ENCODE assay signal across 13 cellular contexts in the genomic region with DNA sequence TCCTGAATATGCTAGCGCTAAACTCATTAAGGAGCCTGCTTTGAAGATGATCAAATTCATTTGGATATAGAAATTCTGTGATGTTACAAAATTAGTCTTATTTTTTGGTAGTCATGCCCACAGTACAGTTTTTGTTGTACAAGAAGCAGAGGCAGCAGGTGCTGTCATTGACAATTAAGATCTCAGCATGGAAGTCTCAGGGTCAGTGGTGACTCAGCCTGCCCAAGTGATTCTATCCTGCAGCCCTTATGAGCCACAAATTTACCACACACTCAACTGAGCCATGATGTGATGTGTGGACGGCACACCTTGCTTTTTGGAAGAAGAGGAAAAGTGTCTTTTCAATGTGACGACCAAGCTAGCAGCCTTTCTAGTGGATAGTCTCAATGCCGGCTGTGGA.
A peak's percentile ranks its signal among the peaks of the same experiment; 100 is the strongest.
DNase-seq lines count a peak whose midpoint lies in the region; ATAC-seq and TF ChIP-seq lines count a peak whose summit lies in the region.
"Had no signal": no experiment of that assay in that cellular context is flagged by ENCODE, and none has a peak within 500 bp of the region (broad histone marks: within the 10 kb centered on the region; RNA-seq: fewer than 3 reads in every experiment).

No MANE protein-coding gene starts in this region.

- H3K4me3 Mint-ChIP-seq in activated T-cell treated with anti-CD3 and anti-CD28 coated beads, Interleukin-2, amount 50 U/mL, for 24 hours = no peak overlapping the region
- no peak overlapping the region for H3K4me3 Mint-ChIP-seq in activated CD4-positive, alpha-beta T cell treated with anti-CD3 and anti-CD28 coated beads for 36 hours
- no peak overlapping the region for H3K4me3 Mint-ChIP-seq in GM23338
- H3K4me3 Mint-ChIP-seq: CD8-positive, alpha-beta memory T cell had no signal

- no peak for ATAC-seq in activated CD4-positive, alpha-beta T cell treated with anti-CD3 and anti-CD28 coated beads for 36 hours
- no peak for ATAC-seq in GM23338

- no peaks in the 10 kb centered on the region for H3K9me3 Mint-ChIP-seq in activated T-cell treated with anti-CD3 and anti-CD28 coated beads, Interleukin-2, amount 50 U/mL, for 24 hours
- H3K9me3 Mint-ChIP-seq in activated CD4-positive, alpha-beta T cell treated with anti-CD3 and anti-CD28 coated beads for 36 hours (ENCODE audit: low read depth) = no peaks in the 10 kb centered on the region
- no peaks in the 10 kb centered on the region for H3K9me3 Mint-ChIP-seq in GM23338
- H3K9me3 Mint-ChIP-seq: CD8-positive, alpha-beta memory T cell had no signal

- intact Hi-C loops in activated CD4-positive, alpha-beta T cell treated with anti-CD3 and anti-CD28 coated beads for 36 hours (cut with DNase I, micrococcal nuclease) = no loop called here

- H3K4me1 ChIP-seq in GM23338 (ENCODE audit: insufficient read depth) = no peaks in the 10 kb centered on the region
- H3K4me1 ChIP-seq: BLaER1 had no signal

- POLR2A ChIA-PET in activated CD4-positive, alpha-beta T cell treated with anti-CD3 and anti-CD28 coated beads for 36 hours (lab: Charles Lee) = no interaction called here

- H3K4me2 ChIP-seq in GM23338 = no peak overlapping the region
- H3K4me2 ChIP-seq: BLaER1 had no signal

- H3K36me3 Mint-ChIP-seq in activated T-cell treated with anti-CD3 and anti-CD28 coated beads, Interleukin-2, amount 50 U/mL, for 24 hours (ENCODE audit: low read depth) = peaks cover 96% of the 10 kb centered on the region
- H3K36me3 Mint-ChIP-seq in activated CD4-positive, alpha-beta T cell treated with anti-CD3 and anti-CD28 coated beads for 36 hours (ENCODE audit: low read depth) = peaks cover 53% of the 10 kb centered on the region
- H3K36me3 Mint-ChIP-seq in GM23338 (ENCODE audit: low read depth) = peaks cover 93% of the 10 kb centered on the region

- H3F3A ChIP-seq in GM23338 (replicated peaks; ENCODE audit: low read depth) = no peaks in the 10 kb centered on the region

- no peaks in the 10 kb centered on the region; the same call in 1 of the 2 replicates for H4K20me1 ChIP-seq in GM23338 (replicated peaks; ENCODE audit: insufficient read depth)
- H4K20me1 ChIP-seq: BLaER1 had no signal

- no peak overlapping the region for H2AFZ ChIP-seq in GM23338

- H3K79me2 ChIP-seq in GM23338 (replicated peaks; ENCODE audit: insufficient read depth) = no peaks in the 10 kb centered on the region

- H3K4me3 ChIP-seq in astrocyte of the spinal cord (ENCODE audit: low read depth, low read length) (no peak overlapping the region), GM23338 (no peak overlapping the region)
- H3K4me3 ChIP-seq: BLaER1, HAP-1 had no signal

- H3K27ac ChIP-seq in GM23338 (ENCODE audit: low read depth) = no peak overlapping the region
- H3K27ac ChIP-seq: 22Rv1, BLaER1 had no signal

- in situ Hi-C loops in astrocyte of the spinal cord (cut with HindIII; ENCODE audit: low sequenced_read_pairs) = no loop called here

- no peak for DNase-seq in activated T-cell treated with anti-CD3 and anti-CD28 coated beads, Interleukin-2, amount 50 U/mL, for 24 hours
- DNase-seq in activated T-cell treated with anti-CD3 and anti-CD28 coated beads for 4 hours = no peak
- peak; percentile 58 for DNase-seq in M059J (ENCODE audit: low read depth)
- DNase-seq in astrocyte of the spinal cord (ENCODE audit: low read depth, low spot score) = peak; percentile 15
- DNase-seq in activated CD4-positive, alpha-beta T cell treated with anti-CD3 and anti-CD28 coated beads for 36 hours = no peak
- DNase-seq in GM23338 (ENCODE audit: low spot score) = no peak
- no peak for DNase-seq in NCI-H1436 treated with DMSO at 0.1 percent for 48 hours (lab: John Stamatoyannopoulos, UW)
- DNase-seq: AML-193; CD8-positive, alpha-beta memory T cell; EL had no signal

- CTCF ChIA-PET in activated CD4-positive, alpha-beta T cell treated with anti-CD3 and anti-CD28 coated beads for 36 hours (lab: Charles Lee) = interaction anchor here (0.8 kb wide), 1 partner anchor 85 kb away, joined by 3 read pairs; no protein-coding TSS in a partner anchor

- peak overlapping the region; percentile 31 for H3K27ac Mint-ChIP-seq in activated T-cell treated with anti-CD3 and anti-CD28 coated beads, Interleukin-2, amount 50 U/mL, for 24 hours
- no peak overlapping the region for H3K27ac Mint-ChIP-seq in activated CD4-positive, alpha-beta T cell treated with anti-CD3 and anti-CD28 coated beads for 36 hours
- no peak overlapping the region for H3K27ac Mint-ChIP-seq in GM23338

- TF ChIP-seq CTCF in astrocyte of the spinal cord (IDR thresholded peaks at IDR 0.05; ENCODE audit: low read depth, low read length) (no peak), GM23338 (conservative IDR thresholded peaks at IDR 0.05; ENCODE audit: low read depth in 2 of 2) (no peak)

- H3K27me3 ChIP-seq in GM23338 (ENCODE audit: insufficient read depth) = no peaks in the 10 kb centered on the region
- H3K27me3 ChIP-seq: BLaER1 had no signal

- H3K27me3 Mint-ChIP-seq in activated T-cell treated with anti-CD3 and anti-CD28 coated beads, Interleukin-2, amount 50 U/mL, for 24 hours = no peaks in the 10 kb centered on the region
- no peaks in the 10 kb centered on the region for H3K27me3 Mint-ChIP-seq in activated CD4-positive, alpha-beta T cell treated with anti-CD3 and anti-CD28 coated beads for 36 hours
- H3K27me3 Mint-ChIP-seq in GM23338 (ENCODE audit: insufficient read depth, low read depth, poor library complexity) = no peaks in the 10 kb centered on the region
- H3K27me3 Mint-ChIP-seq: CD8-positive, alpha-beta memory T cell had no signal

- no peaks in the 10 kb centered on the region for H3K9me2 ChIP-seq in GM23338 (ENCODE audit: insufficient read depth)

- no peaks in the 10 kb centered on the region for H3K4me1 Mint-ChIP-seq in activated T-cell treated with anti-CD3 and anti-CD28 coated beads, Interleukin-2, amount 50 U/mL, for 24 hours (ENCODE audit: low read depth)
- no peaks in the 10 kb centered on the region for H3K4me1 Mint-ChIP-seq in activated CD4-positive, alpha-beta T cell treated with anti-CD3 and anti-CD28 coated beads for 36 hours
- H3K4me1 Mint-ChIP-seq in GM23338 = no peaks in the 10 kb centered on the region

- H3K36me3 ChIP-seq in GM23338 (ENCODE audit: insufficient read depth) = peaks cover 71% of the 10 kb centered on the region

TF ChIP-seq in GM23338, 12 proteins besides CTCF, POLR2A, EP300 and RAD21 (continues in another document):
- TF ChIP-seq, protein P1, sequence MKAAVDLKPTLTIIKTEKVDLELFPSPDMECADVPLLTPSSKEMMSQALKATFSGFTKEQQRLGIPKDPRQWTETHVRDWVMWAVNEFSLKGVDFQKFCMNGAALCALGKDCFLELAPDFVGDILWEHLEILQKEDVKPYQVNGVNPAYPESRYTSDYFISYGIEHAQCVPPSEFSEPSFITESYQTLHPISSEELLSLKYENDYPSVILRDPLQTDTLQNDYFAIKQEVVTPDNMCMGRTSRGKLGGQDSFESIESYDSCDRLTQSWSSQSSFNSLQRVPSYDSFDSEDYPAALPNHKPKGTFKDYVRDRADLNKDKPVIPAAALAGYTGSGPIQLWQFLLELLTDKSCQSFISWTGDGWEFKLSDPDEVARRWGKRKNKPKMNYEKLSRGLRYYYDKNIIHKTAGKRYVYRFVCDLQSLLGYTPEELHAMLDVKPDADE (IDR thresholded peaks at IDR 0.05) = no peak

Comparison
In these comparisons a context has a peak if more than half of its experiments do, and no peak if none do; other contexts are left out.
1. DNase-seq: peak in M059J (single experiment) and astrocyte of the spinal cord (single experiment); none in activated T-cell treated with anti-CD3 and anti-CD28 coated beads, Interleukin-2, amount 50 U/mL, for 24 hours (single experiment), activated T-cell treated with anti-CD3 and anti-CD28 coated beads for 4 hours (single experiment), activated CD4-positive, alpha-beta T cell treated with anti-CD3 and anti-CD28 coated beads for 36 hours (single experiment), GM23338 (single experiment) and NCI-H1436 treated with DMSO at 0.1 percent for 48 hours (single experiment).